In the genomic region with DNA sequence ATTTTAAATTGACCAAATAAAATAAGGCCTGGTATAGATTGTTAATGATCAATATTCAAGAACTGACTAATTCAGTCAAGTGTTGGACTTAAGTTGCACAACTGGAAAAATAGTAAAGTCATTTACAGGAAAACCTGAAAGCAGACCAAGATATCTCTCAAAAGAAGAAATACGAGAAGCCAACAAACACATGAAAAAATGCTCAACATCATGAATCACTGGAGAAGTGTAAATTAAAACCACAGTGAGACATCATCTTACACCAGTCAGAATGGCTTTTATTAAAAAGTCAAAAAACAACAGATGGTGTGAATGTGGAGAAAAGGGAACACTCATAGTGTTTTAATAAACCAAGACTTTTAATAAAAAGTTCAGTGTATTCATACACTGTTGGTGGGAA, we compare ENCODE assay signal across 18 cellular contexts.
DNase-seq lines count a peak whose midpoint lies in the region; ATAC-seq, FAIRE-seq and TF ChIP-seq lines count a peak whose summit lies in the region.
"Had no signal": no experiment of that assay in that cellular context is flagged by ENCODE, and none has a peak within 500 bp of the region (broad histone marks: within the 10 kb centered on the region; RNA-seq: fewer than 3 reads in every experiment).

No MANE protein-coding gene starts in this region.

- H3K36me3 ChIP-seq in breast epithelium: no peaks in the 10 kb centered on the region
- no peaks in the 10 kb centered on the region for H3K36me3 ChIP-seq in bronchial epithelial cell (ENCODE audit: control insufficient read depth, insufficient read depth, low read length)
- H3K36me3 ChIP-seq in HepG2 (replicated peaks in 1 of 2; ENCODE audit: control insufficient read depth in 1 of 2, insufficient read depth in 2 of 2, low read length in 2 of 2): no peaks in the 10 kb centered on the region
- H3K36me3 ChIP-seq: BLaER1 had no signal

- H3K27ac Mint-ChIP-seq in MCF 10A (ENCODE audit: low read depth, unreplicated experiment): no peak overlapping the region
- H3K27ac Mint-ChIP-seq: CD14-positive monocyte; CD4-positive, alpha-beta memory T cell; H9 had no signal

- FAIRE-seq in bronchial epithelial cell (lab: Jason Lieb, UNC) (no peak), HepG2 (lab: Jason Lieb, UNC) (no peak)
- FAIRE-seq: GM12878, H1 had no signal

- no peaks in the 10 kb centered on the region for H3K4me1 Mint-ChIP-seq in MCF 10A (ENCODE audit: insufficient read depth, unreplicated experiment)
- H3K4me1 Mint-ChIP-seq: CD14-positive monocyte; CD4-positive, alpha-beta memory T cell; H9 had no signal

- no TSS peak for BruUV-seq in MCF 10A (replicated peaks; lab: Mats Ljungman, UMichigan)
- BruUV-seq in HepG2 (replicated peaks; lab: Mats Ljungman, UMichigan): no TSS peak

- ATAC-seq in HepG2: no peak
- ATAC-seq: GM12878 had no signal

- H2AFZ ChIP-seq in HepG2 (ENCODE audit: low read length): no peak overlapping the region

- POLR2A ChIA-PET in MCF 10A (lab: Yijun Ruan, JAX): no interaction called here
- POLR2A ChIA-PET in HepG2 (lab: Yijun Ruan, JAX): no interaction called here

- no peaks in the 10 kb centered on the region for H3K27me3 ChIP-seq in breast epithelium
- H3K27me3 ChIP-seq in bronchial epithelial cell (ENCODE audit: control insufficient read depth, insufficient read depth, low read length): no peaks in the 10 kb centered on the region
- H3K27me3 ChIP-seq in HepG2 (ENCODE audit: control insufficient read depth in 1 of 2, insufficient read depth in 2 of 2, low read length in 2 of 2): no peaks in the 10 kb centered on the region
- H3K27me3 ChIP-seq: BLaER1 had no signal

- DNase-seq in MCF 10A (ENCODE audit: unreplicated experiment): peak; percentile 28
- DNase-seq in breast epithelium (ENCODE audit: low spot score in 2 of 2): no peak
- DNase-seq in bronchial epithelial cell (ENCODE audit: low read depth): peak; percentile 26
- DNase-seq in fibroblast of villous mesenchyme (ENCODE audit: low read depth): peak; percentile 3
- DNase-seq in HepG2 (ENCODE audit: low spot score): no peak
- DNase-seq in coronary artery (ENCODE audit: low spot score): no peak
- DNase-seq in activated CD8-positive, alpha-beta memory T cell treated with anti-CD3 and anti-CD28 coated beads for 24 hours: no peak
- DNase-seq in globus pallidus (ENCODE audit: low spot score): no peak
- DNase-seq: CD4-positive, alpha-beta memory T cell; DMS153; DND-41; EL; H9 had no signal

- 3% methylated on average over 1 of the region's 1 CpG for WGBS in HepG2 (ENCODE audit: low lambda C conversion rate)

- H3K4me3 ChIP-seq in breast epithelium (no peak overlapping the region), bronchial epithelial cell (ENCODE audit: low read depth, low read length) (no peak overlapping the region), fibroblast of villous mesenchyme (ENCODE audit: low read depth, low read length) (no peak overlapping the region), HepG2 (replicated peaks in 1 of 3; ENCODE audit: insufficient read depth in 1 of 3, low read depth in 2 of 3, low read length in 3 of 3) (no peak overlapping the region), coronary artery (no peak overlapping the region)
- H3K4me3 ChIP-seq: BLaER1, GM12878 had no signal

- no peaks in the 10 kb centered on the region for H3K36me3 Mint-ChIP-seq in MCF 10A (ENCODE audit: insufficient read depth, unreplicated experiment)
- H3K36me3 Mint-ChIP-seq: CD14-positive monocyte; CD4-positive, alpha-beta memory T cell had no signal

- no peak overlapping the region for H3K4me2 ChIP-seq in HepG2 (ENCODE audit: low read depth, low read length)
- H3K4me2 ChIP-seq: BLaER1 had no signal

- peaks cover 16% of the 10 kb centered on the region for H3K9me3 Mint-ChIP-seq in MCF 10A (ENCODE audit: unreplicated experiment)

- intact Hi-C loops in MCF 10A (cut with micrococcal nuclease) (no loop called here), breast epithelium (cut with DNase I; ENCODE audit: low total_unique reads) (no loop called here), HepG2 (cut with micrococcal nuclease; ENCODE audit: unreplicated experiment) (no loop called here)

- H3K4me1 ChIP-seq in breast epithelium (no peaks in the 10 kb centered on the region), HepG2 (ENCODE audit: insufficient read depth, low read length) (no peaks in the 10 kb centered on the region)
- H3K4me1 ChIP-seq: BLaER1 had no signal

- TF ChIP-seq EP300 in HepG2 (IDR thresholded peaks at IDR 0.05; ENCODE audit: low read depth in 2 of 2, low read length in 2 of 2): no peak
- no peak for TF ChIP-seq EP300 in HepG2 (CRISPR knock-in tag; IDR thresholded peaks at IDR 0.05; ENCODE audit: borderline replicate concordance)

- CTCF ChIA-PET in MCF 10A (lab: Yijun Ruan, JAX) (no interaction called here), HepG2 (lab: Yijun Ruan, JAX; ENCODE audit: low intra/inter-chr PET ratio, low total read pairs) (no interaction called here)

- H3K9me3 ChIP-seq in breast epithelium (no peaks in the 10 kb centered on the region), HepG2 (ENCODE audit: low read length) (peaks cover 37% of the 10 kb centered on the region)

- in situ Hi-C loops in HepG2 (cut with HindIII; ENCODE audit: extremely low pct_ligation_motif_present, low pct_unique_long_range_greater_than_20kb): no loop called here

- TF ChIP-seq POLR2A in breast epithelium (IDR thresholded peaks at IDR 0.05): no peak
- TF ChIP-seq POLR2A in HepG2 (IDR thresholded peaks at IDR 0.05; ENCODE audit: insufficient read depth in 1 of 2, low read depth in 2 of 2, low read length in 2 of 2): no peak

- no peaks in the 10 kb centered on the region for H3K27me3 Mint-ChIP-seq in MCF 10A (ENCODE audit: insufficient read depth, unreplicated experiment)
- H3K27me3 Mint-ChIP-seq: CD4-positive, alpha-beta memory T cell had no signal

- H3K4me3 Mint-ChIP-seq in MCF 10A (ENCODE audit: unreplicated experiment): no peak overlapping the region
- H3K4me3 Mint-ChIP-seq: CD14-positive monocyte; CD4-positive, alpha-beta memory T cell; H9 had no signal

- TF ChIP-seq RAD21 in HepG2 (CRISPR knock-in tag; IDR thresholded peaks at IDR 0.05): no peak

- TF ChIP-seq CTCF in MCF 10A (IDR thresholded peaks at IDR 0.05; ENCODE audit: unreplicated experiment): no peak
- no peak for TF ChIP-seq CTCF in breast epithelium (IDR thresholded peaks at IDR 0.05)
- TF ChIP-seq CTCF in bronchial epithelial cell (IDR thresholded peaks at IDR 0.05; ENCODE audit: insufficient read depth, low read length, severe bottlenecking): no peak
- TF ChIP-seq CTCF in fibroblast of villous mesenchyme (IDR thresholded peaks at IDR 0.05; ENCODE audit: insufficient read depth, low read depth, low read length): no peak
- TF ChIP-seq CTCF in HepG2 (CRISPR knock-in tag; IDR thresholded peaks at IDR 0.05): no peak
- no peak for TF ChIP-seq CTCF in coronary artery (IDR thresholded peaks at IDR 0.05)

- no peak overlapping the region for H3K27ac ChIP-seq in breast epithelium
- no peak overlapping the region for H3K27ac ChIP-seq in HepG2 (ENCODE audit: extremely low read length, insufficient read depth, low read length)
- no peak overlapping the region for H3K27ac ChIP-seq in coronary artery
- H3K27ac ChIP-seq: 22Rv1, BLaER1 had no signal

- no peak overlapping the region for H3K9ac ChIP-seq in HepG2 (ENCODE audit: insufficient read depth, low read depth, low read length)
- H3K9ac ChIP-seq: BLaER1 had no signal

- no peaks in the 10 kb centered on the region for H3K79me2 ChIP-seq in HepG2 (ENCODE audit: insufficient read depth, low read length)

- no peaks in the 10 kb centered on the region for H4K20me1 ChIP-seq in HepG2 (ENCODE audit: insufficient read depth, low read length)
- H4K20me1 ChIP-seq: BLaER1 had no signal

TF ChIP-seq in HepG2, 621 proteins besides CTCF, POLR2A, EP300 and RAD21 (continues in another document):
- TF ChIP-seq, protein P1, sequence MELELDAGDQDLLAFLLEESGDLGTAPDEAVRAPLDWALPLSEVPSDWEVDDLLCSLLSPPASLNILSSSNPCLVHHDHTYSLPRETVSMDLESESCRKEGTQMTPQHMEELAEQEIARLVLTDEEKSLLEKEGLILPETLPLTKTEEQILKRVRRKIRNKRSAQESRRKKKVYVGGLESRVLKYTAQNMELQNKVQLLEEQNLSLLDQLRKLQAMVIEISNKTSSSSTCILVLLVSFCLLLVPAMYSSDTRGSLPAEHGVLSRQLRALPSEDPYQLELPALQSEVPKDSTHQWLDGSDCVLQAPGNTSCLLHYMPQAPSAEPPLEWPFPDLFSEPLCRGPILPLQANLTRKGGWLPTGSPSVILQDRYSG (CRISPR knock-in tag; IDR thresholded peaks at IDR 0.05): no peak
- TF ChIP-seq ZNF510 (CRISPR knock-in tag; IDR thresholded peaks at IDR 0.05; ENCODE audit: low read depth): no peak
- TF ChIP-seq MTF2 (CRISPR knock-in tag; IDR thresholded peaks at IDR 0.05; ENCODE audit: borderline replicate concordance): no peak
- TF ChIP-seq RBFOX2 (IDR thresholded peaks at IDR 0.05; ENCODE audit: low read depth, low read length): no peak
- no peak for TF ChIP-seq TSC22D2 (CRISPR knock-in tag; IDR thresholded peaks at IDR 0.05; ENCODE audit: borderline replicate concordance)
- no peak for TF ChIP-seq RXRA (CRISPR knock-in tag; IDR thresholded peaks at IDR 0.05)
- TF ChIP-seq, protein P2, sequence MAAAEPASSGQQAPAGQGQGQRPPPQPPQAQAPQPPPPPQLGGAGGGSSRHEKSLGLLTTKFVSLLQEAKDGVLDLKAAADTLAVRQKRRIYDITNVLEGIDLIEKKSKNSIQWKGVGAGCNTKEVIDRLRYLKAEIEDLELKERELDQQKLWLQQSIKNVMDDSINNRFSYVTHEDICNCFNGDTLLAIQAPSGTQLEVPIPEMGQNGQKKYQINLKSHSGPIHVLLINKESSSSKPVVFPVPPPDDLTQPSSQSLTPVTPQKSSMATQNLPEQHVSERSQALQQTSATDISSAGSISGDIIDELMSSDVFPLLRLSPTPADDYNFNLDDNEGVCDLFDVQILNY (CRISPR knock-in tag; conservative IDR thresholded peaks at IDR 0.05): no peak

Comparison
In these comparisons a context has a peak if more than half of its experiments do, and no peak if none do; other contexts are left out.
1. DNase-seq: peak in MCF 10A (single experiment), bronchial epithelial cell (single experiment) and fibroblast of villous mesenchyme (single experiment); none in breast epithelium (0 of 2), HepG2 (single experiment), coronary artery (single experiment), activated CD8-positive, alpha-beta memory T cell treated with anti-CD3 and anti-CD28 coated beads for 24 hours (single experiment) and globus pallidus (single experiment).